Comparison of ENCODE assay signal across 22 cellular contexts in the genomic region with DNA sequence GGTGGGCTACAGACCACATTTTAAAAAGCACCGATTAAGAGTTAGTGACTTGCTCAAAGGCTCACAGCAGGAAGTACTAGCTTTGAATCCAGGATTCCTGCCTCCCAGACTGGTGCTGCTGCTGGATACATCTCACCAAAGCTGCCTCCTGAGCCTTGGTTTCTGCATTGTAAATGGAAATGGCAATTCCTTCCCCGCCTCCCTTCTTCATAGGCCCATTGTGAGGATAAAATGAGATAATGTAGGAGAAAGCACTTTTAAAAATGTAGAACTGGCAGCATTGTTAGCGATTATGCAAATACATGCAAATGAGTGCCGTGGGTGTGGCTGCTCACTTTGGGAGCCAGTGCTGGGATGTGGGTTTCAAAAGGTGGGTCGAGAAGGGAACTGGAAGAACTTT. TPM values are rescaled to one million over a fixed set of nuclear protein-coding genes. Genes with fewer than 3 reads are reported as not detected.
"Had no signal": no experiment of that assay in that cellular context is flagged by ENCODE, and none has a peak within 500 bp of the region (broad histone marks: within the 10 kb centered on the region; RNA-seq: fewer than 3 reads in every experiment).

No MANE protein-coding gene starts in this region.

- H3K27ac ChIP-seq: adrenal gland, esophagus squamous epithelium, heart right ventricle, left ventricle myocardium inferior, parathyroid adenoma, testis had no signal

- H3K9me3 ChIP-seq: adrenal gland, esophagus squamous epithelium, heart right ventricle, left ventricle myocardium inferior, sigmoid colon, testis had no signal

- H2AFZ ChIP-seq: parathyroid adenoma had no signal

- DNase-seq: activated CD4-positive, alpha-beta T cell treated with anti-CD3 and anti-CD28 coated beads, Interleukin-2, amount 50 U/mL, for 1 hour; activated CD4-positive, CD25-positive, alpha-beta regulatory T cell treated with anti-CD3 and anti-CD28 coated beads, Interleukin-2, amount 50 U/mL, for 72 hours; activated CD8-positive, alpha-beta memory T cell treated with anti-CD3 and anti-CD28 coated beads, Interleukin-2, amount 50 U/mL, for 4 hours; activated gamma-delta T cell treated with Interleukin-2 at 50 U/mL for 16 hours; activated T-cell treated with anti-CD3 and anti-CD28 coated beads, Interleukin-2, amount 50 U/mL, for 72 hours; adrenal gland; dermis blood vessel endothelial cell; effector memory CD4-positive, alpha-beta T cell; esophagus squamous epithelium; heart right ventricle; immature natural killer cell; kidney glomerular epithelial cell; left ventricle myocardium inferior; mammary epithelial cell; sigmoid colon; stimulated activated CD4-positive, alpha-beta T cell treated with anti-CD3 and anti-CD28 coated beads, Interleukin-4, amount 100 ng/mL, for 4 hours; testis had no signal

- H3K4me1 ChIP-seq: adrenal gland, testis had no signal

- H3K9me3 Mint-ChIP-seq: activated T-cell treated with anti-CD3 and anti-CD28 coated beads, Interleukin-2, amount 50 U/mL, for 72 hours; immature natural killer cell; stimulated activated memory B cell treated with anti-CD40 and anti-IgM and Interleukin-4, amounts not matched to agents 10 μg/mL and 1 μg/mL and 100 μg/mL, for 72 hours; T-helper 1 cell treated with Interleukin-12 subunit alpha and Interleukin-12 subunit beta and Interleukin-4 antibody, amounts not matched to agents 30 μg/mL and 1 μg/mL, for 36 hours had no signal

- H3K9ac ChIP-seq: parathyroid adenoma had no signal

- H3K79me2 ChIP-seq: parathyroid adenoma had no signal

- ATAC-seq: activated naive CD4-positive, alpha-beta T cell treated with anti-CD3 and anti-CD28 coated beads, Interleukin-2, amount 50 U/mL, for 72 hours; activated T-cell treated with anti-CD3 and anti-CD28 coated beads, Interleukin-2, amount 50 U/mL, for 72 hours; heart right ventricle; stimulated activated memory B cell treated with anti-CD40 and anti-IgM and Interleukin-4, amounts not matched to agents 10 μg/mL and 1 μg/mL and 100 μg/mL, for 72 hours had no signal

- H3K4me3 ChIP-seq: adrenal gland, esophagus squamous epithelium, heart right ventricle, left ventricle myocardium inferior, sigmoid colon, testis had no signal

- H3K27me3 Mint-ChIP-seq: stimulated activated memory B cell treated with anti-CD40 and anti-IgM and Interleukin-4, amounts not matched to agents 10 μg/mL and 1 μg/mL and 100 μg/mL, for 72 hours had no signal

- H3K36me3 ChIP-seq: adrenal gland, esophagus squamous epithelium, left ventricle myocardium inferior had no signal

- H3K4me3 Mint-ChIP-seq: activated T-cell treated with anti-CD3 and anti-CD28 coated beads, Interleukin-2, amount 50 U/mL, for 72 hours; immature natural killer cell; stimulated activated memory B cell treated with anti-CD40 and anti-IgM and Interleukin-4, amounts not matched to agents 10 μg/mL and 1 μg/mL and 100 μg/mL, for 72 hours; T-helper 1 cell treated with Interleukin-12 subunit alpha and Interleukin-12 subunit beta and Interleukin-4 antibody, amounts not matched to agents 30 μg/mL and 1 μg/mL, for 36 hours had no signal

- H3K27ac Mint-ChIP-seq: activated T-cell treated with anti-CD3 and anti-CD28 coated beads, Interleukin-2, amount 50 U/mL, for 72 hours; immature natural killer cell; stimulated activated memory B cell treated with anti-CD40 and anti-IgM and Interleukin-4, amounts not matched to agents 10 μg/mL and 1 μg/mL and 100 μg/mL, for 72 hours; T-helper 1 cell treated with Interleukin-12 subunit alpha and Interleukin-12 subunit beta and Interleukin-4 antibody, amounts not matched to agents 30 μg/mL and 1 μg/mL, for 36 hours had no signal

- H3K27me3 ChIP-seq: adrenal gland, esophagus squamous epithelium, sigmoid colon, testis had no signal

RNA-seq across cellular contexts. Expression of gene PDE1B, which starts 15.4 kb away (rescaled TPM):
- total RNA-seq: dermis blood vessel endothelial cell had no signal

RNA-seq across cellular contexts. Expression of gene PPP1R1A, which starts 23.7 kb away (rescaled TPM):
- total RNA-seq: activated naive CD4-positive, alpha-beta T cell treated with anti-CD3 and anti-CD28 coated beads, Interleukin-2, amount 50 U/mL, for 72 hours; activated T-cell treated with anti-CD3 and anti-CD28 coated beads, Interleukin-2, amount 50 U/mL, for 72 hours; mammary epithelial cell; mononuclear cell had no signal
- polyA plus RNA-seq: immature natural killer cell, mammary epithelial cell had no signal
